In the genomic region with DNA sequence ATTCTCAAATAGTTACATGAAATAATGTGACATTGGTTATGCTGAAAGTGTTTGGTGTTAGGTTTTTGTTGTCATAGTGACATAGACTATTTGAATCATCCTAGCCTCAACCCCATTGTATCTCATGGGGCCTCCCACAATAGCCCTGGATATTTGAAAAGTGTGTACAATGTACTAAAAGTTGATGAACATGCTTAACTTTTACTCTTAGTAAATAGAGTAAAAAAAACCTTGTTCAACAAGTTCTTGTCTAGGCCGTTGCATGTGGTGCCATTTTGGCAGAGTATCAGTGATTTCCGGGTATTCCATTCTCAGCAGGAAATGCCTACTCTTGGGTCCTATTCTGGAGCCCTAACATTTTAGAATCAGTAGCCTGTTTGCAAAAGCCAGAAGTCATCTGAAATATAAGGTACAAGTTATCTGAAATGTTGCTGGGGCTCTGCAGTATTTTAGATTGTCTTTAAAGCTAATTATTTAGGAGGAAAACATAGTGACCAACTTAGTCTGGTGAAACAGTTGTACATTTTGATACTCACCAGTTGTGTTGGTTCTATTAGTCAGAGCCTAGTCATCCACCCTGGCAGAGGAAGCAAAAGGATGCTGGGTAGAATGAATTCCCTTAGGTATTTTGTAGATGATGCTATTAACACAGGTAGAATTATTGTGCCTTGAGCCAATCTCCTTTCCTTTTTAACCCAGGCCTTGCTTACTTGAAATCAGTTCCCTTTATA, we compare ENCODE assay signal across 9 cellular contexts.
A peak's percentile ranks its signal among the peaks of the same experiment; 100 is the strongest.
DNase-seq lines count a peak whose midpoint lies in the region; ATAC-seq and TF ChIP-seq lines count a peak whose summit lies in the region.
"Had no signal": no experiment of that assay in that cellular context is flagged by ENCODE, and none has a peak within 500 bp of the region (broad histone marks: within the 10 kb centered on the region; RNA-seq: fewer than 3 reads in every experiment).

No MANE protein-coding gene starts in this region.

- no peaks in the 10 kb centered on the region for H3K4me1 ChIP-seq in parathyroid adenoma
- no peaks in the 10 kb centered on the region for H3K4me1 ChIP-seq in uterus

- H3K27ac ChIP-seq in parathyroid adenoma (no peak overlapping the region), uterus (no peak overlapping the region)

- H3K36me3 Mint-ChIP-seq in chondrocyte (ENCODE audit: low read depth), result no peaks in the 10 kb centered on the region
- H3K36me3 Mint-ChIP-seq: brain had no signal

- H3K9ac ChIP-seq in parathyroid adenoma, result peak overlapping the region; percentile 9

- no peaks in the 10 kb centered on the region for H3K27me3 ChIP-seq in parathyroid adenoma (ENCODE audit: control insufficient read depth, insufficient read depth, low read length)
- H3K27me3 ChIP-seq in uterus, result no peaks in the 10 kb centered on the region

- peak; percentile 17 for DNase-seq in DMS53 treated with DMSO at 0.1 percent for 48 hours (lab: John Stamatoyannopoulos, UW; ENCODE audit: unreplicated experiment)
- DNase-seq in NCI-H1436 (lab: John Stamatoyannopoulos, UW), result peak; percentile 30
- DNase-seq in chondrocyte (ENCODE audit: low spot score), result no peak
- no peak for DNase-seq in uterus

- no peak overlapping the region for H3K4me2 ChIP-seq in parathyroid adenoma (ENCODE audit: low read length)

- H3K79me2 ChIP-seq in parathyroid adenoma, result no peaks in the 10 kb centered on the region

- TF ChIP-seq CTCF in chondrocyte (IDR thresholded peaks at IDR 0.05) (no peak), parathyroid adenoma (IDR thresholded peaks at IDR 0.05) (no peak), uterus (IDR thresholded peaks at IDR 0.05) (no peak)

- TF ChIP-seq POLR2A in uterus (IDR thresholded peaks at IDR 0.05), result no peak

- H3K9me3 Mint-ChIP-seq in chondrocyte (ENCODE audit: low read depth), result no peaks in the 10 kb centered on the region

- no peak overlapping the region for H2AFZ ChIP-seq in parathyroid adenoma

- peaks cover 27% of the 10 kb centered on the region for H3K4me1 Mint-ChIP-seq in chondrocyte (ENCODE audit: low read depth)

- intact Hi-C loops in uterus (cut with DNase I; ENCODE audit: low total_unique reads), result no loop called here

- no peaks in the 10 kb centered on the region for H3K36me3 ChIP-seq in parathyroid adenoma (ENCODE audit: control insufficient read depth, insufficient read depth, low read length)
- H3K36me3 ChIP-seq in uterus, result no peaks in the 10 kb centered on the region

- H3K9me3 ChIP-seq in parathyroid adenoma (ENCODE audit: control insufficient read depth, low read length) (no peaks in the 10 kb centered on the region), uterus (no peaks in the 10 kb centered on the region)

- no peaks in the 10 kb centered on the region for H3K27me3 Mint-ChIP-seq in chondrocyte (ENCODE audit: low read depth)

- ATAC-seq in HG03565 (IDR thresholded peaks at IDR 0.05; ENCODE audit: unreplicated experiment) (no peak), GM21717 (IDR thresholded peaks at IDR 0.05; ENCODE audit: unreplicated experiment) (no peak), HG03039 (IDR thresholded peaks at IDR 0.05; ENCODE audit: unreplicated experiment) (no peak)

- no peak overlapping the region for H3K4me3 ChIP-seq in parathyroid adenoma (ENCODE audit: low read depth, low read length)
- H3K4me3 ChIP-seq in uterus, result no peak overlapping the region

- no peak overlapping the region for H3K4me3 Mint-ChIP-seq in chondrocyte (ENCODE audit: unreplicated experiment)
- H3K4me3 Mint-ChIP-seq: brain had no signal

- H3K27ac Mint-ChIP-seq in chondrocyte (ENCODE audit: unreplicated experiment), result peak overlapping the region; percentile 84

Comparison
In these comparisons a context has a peak if more than half of its experiments do, and no peak if none do; other contexts are left out.
1. DNase-seq: peak in DMS53 treated with DMSO at 0.1 percent for 48 hours (single experiment) and NCI-H1436 (single experiment); none in chondrocyte (single experiment) and uterus (0 of 2).